Comparison of ENCODE assay signal across 12 cellular contexts in genomic region chr18:52341617-52342381, GRCh38. TPM values are rescaled to one million over a fixed set of nuclear protein-coding genes. Genes with fewer than 3 reads are reported as not detected.
DNase-seq lines count a peak whose midpoint lies in the region.
"Had no signal": no experiment of that assay in that cellular context is flagged by ENCODE, and none has a peak within 500 bp of the region (broad histone marks: within the 10 kb centered on the region; RNA-seq: fewer than 3 reads in every experiment).

No MANE protein-coding gene starts in this region.

- no peak overlapping the region for H2BK5ac ChIP-seq in mesenchymal stem cell (ENCODE audit: low read depth, low read length, poor library complexity, severe bottlenecking)

- H3K27ac Mint-ChIP-seq in activated naive CD4-positive, alpha-beta T cell treated with anti-CD3 and anti-CD28 coated beads, Interleukin-2, amount 10 ng/mL, durations not matched to agents 7 days and 5 days, result peak overlapping the region; percentile 65

- no peaks in the 10 kb centered on the region for H3K27me3 Mint-ChIP-seq in activated naive CD4-positive, alpha-beta T cell treated with anti-CD3 and anti-CD28 coated beads, Interleukin-2, amount 10 ng/mL, durations not matched to agents 7 days and 5 days

- DNase-seq in activated naive CD4-positive, alpha-beta T cell treated with anti-CD3 and anti-CD28 coated beads, Interleukin-2, amount 10 ng/mL, durations not matched to agents 7 days and 5 days, result no peak
- no peak for DNase-seq in activated naive CD4-positive, alpha-beta T cell treated with anti-CD3 and anti-CD28 coated beads, Interleukin-2, amount 50 U/mL, for 16 hours
- peak; percentile 67 for DNase-seq in ecto neural progenitor cell (ENCODE audit: low spot score)
- DNase-seq in mesenchymal stem cell, result peak; percentile 16
- DNase-seq in MV-4-11 (lab: John Stamatoyannopoulos, UW), result no peak
- DNase-seq in HUDEP-2 (lab: John Stamatoyannopoulos, UW; ENCODE audit: unreplicated experiment in 76 of 76), result no peak
- DNase-seq in NCI-H2081 treated with DMSO at 0.1 percent for 48 hours (lab: John Stamatoyannopoulos, UW), result no peak
- DNase-seq: activated CD4-positive, CD25-positive, alpha-beta regulatory T cell; adrenal gland; heart right ventricle had no signal

- H3K36me3 ChIP-seq in mesenchymal stem cell (ENCODE audit: control insufficient read depth in 1 of 2, insufficient read depth in 2 of 2, low read depth in 1 of 2, low read length in 2 of 2), result no peaks in the 10 kb centered on the region
- H3K36me3 ChIP-seq in urinary bladder (ENCODE audit: insufficient read depth), result no peaks in the 10 kb centered on the region
- H3K36me3 ChIP-seq: adrenal gland, heart right ventricle had no signal

- H3K4me3 Mint-ChIP-seq in activated naive CD4-positive, alpha-beta T cell treated with anti-CD3 and anti-CD28 coated beads, Interleukin-2, amount 10 ng/mL, durations not matched to agents 7 days and 5 days, result no peak overlapping the region

- H3K23ac ChIP-seq in mesenchymal stem cell (ENCODE audit: low read length in 2 of 2), result peak overlapping the region in 1 of 2 experiments; percentile 40

- no peaks in the 10 kb centered on the region for H3K36me3 Mint-ChIP-seq in activated naive CD4-positive, alpha-beta T cell treated with anti-CD3 and anti-CD28 coated beads, Interleukin-2, amount 10 ng/mL, durations not matched to agents 7 days and 5 days

- CTCF ChIA-PET in activated naive CD4-positive, alpha-beta T cell treated with anti-CD3 and anti-CD28 coated beads, Interleukin-2, amount 10 ng/mL, durations not matched to agents 7 days and 5 days (lab: Charles Lee), result no interaction called here

- no peaks in the 10 kb centered on the region for H3K9me3 Mint-ChIP-seq in activated naive CD4-positive, alpha-beta T cell treated with anti-CD3 and anti-CD28 coated beads, Interleukin-2, amount 10 ng/mL, durations not matched to agents 7 days and 5 days

- no peak overlapping the region for H3K27ac ChIP-seq in mesenchymal stem cell (ENCODE audit: low read length, poor library complexity, severe bottlenecking)
- no peak overlapping the region for H3K27ac ChIP-seq in urinary bladder (ENCODE audit: low read depth)
- H3K27ac ChIP-seq: adrenal gland, heart right ventricle had no signal

- no peak overlapping the region for H2BK15ac ChIP-seq in mesenchymal stem cell (ENCODE audit: low read depth, poor library complexity, severe bottlenecking)

- H3K18ac ChIP-seq in mesenchymal stem cell (ENCODE audit: low read depth in 1 of 2, low read length in 2 of 2), result peak overlapping the region in 1 of 2 experiments; percentile 82

- 1% methylated on average over 33 of the region's 45 CpGs for WGBS in mesenchymal stem cell
- WGBS in urinary bladder, result under 1% methylated on average over 45 of the region's 45 CpGs

- no peak overlapping the region for H3K9ac ChIP-seq in mesenchymal stem cell (ENCODE audit: low read length)

- H3K4me1 ChIP-seq in mesenchymal stem cell (ENCODE audit: control insufficient read depth, insufficient read depth, low read depth, low read length) (peaks cover 6% of the 10 kb centered on the region), urinary bladder (ENCODE audit: insufficient read depth) (no peaks in the 10 kb centered on the region)
- H3K4me1 ChIP-seq: adrenal gland had no signal

- H3K4me2 ChIP-seq in mesenchymal stem cell (ENCODE audit: low read length, poor library complexity, severe bottlenecking), result peak overlapping the region; percentile 48

- H2BK12ac ChIP-seq in mesenchymal stem cell (ENCODE audit: low read length in 2 of 2), result peak overlapping the region in 1 of 2 experiments; percentile 30

- no peak overlapping the region for H3K4ac ChIP-seq in mesenchymal stem cell (ENCODE audit: low read depth in 1 of 2, low read length in 2 of 2)

- H3K4me3 ChIP-seq in mesenchymal stem cell (ENCODE audit: insufficient read depth in 1 of 2, low read depth in 1 of 2, low read length in 2 of 2), result peak overlapping the region; percentile 33 to 61
- peak overlapping the region; percentile 7 for H3K4me3 ChIP-seq in urinary bladder (ENCODE audit: low read depth, low read length)
- H3K4me3 ChIP-seq: adrenal gland, heart right ventricle had no signal

- no peak overlapping the region for H4K8ac ChIP-seq in mesenchymal stem cell (ENCODE audit: low read length)

- peaks cover 38 to 58% of the 10 kb centered on the region in 2 experiments for H3K27me3 ChIP-seq in mesenchymal stem cell (ENCODE audit: control insufficient read depth in 1 of 2, insufficient read depth in 1 of 2, low read length in 2 of 2)

- no peaks in the 10 kb centered on the region for H3K4me1 Mint-ChIP-seq in activated naive CD4-positive, alpha-beta T cell treated with anti-CD3 and anti-CD28 coated beads, Interleukin-2, amount 10 ng/mL, durations not matched to agents 7 days and 5 days

- no peaks in the 10 kb centered on the region for H3K9me3 ChIP-seq in mesenchymal stem cell (ENCODE audit: control insufficient read depth, low read length)
- H3K9me3 ChIP-seq: adrenal gland, heart right ventricle had no signal

- H3K79me1 ChIP-seq in mesenchymal stem cell (replicated peaks; ENCODE audit: low read length, poor library complexity, severe bottlenecking), result no peaks in the 10 kb centered on the region

- H3K14ac ChIP-seq in mesenchymal stem cell (ENCODE audit: low read length in 2 of 2), result peak overlapping the region in 1 of 2 experiments; percentile 32

- peak overlapping the region; percentile 43 for H2AFZ ChIP-seq in mesenchymal stem cell (ENCODE audit: low read depth, low read length)

- no peak overlapping the region for H4K91ac ChIP-seq in mesenchymal stem cell (ENCODE audit: low read length)

- no peak overlapping the region for H2BK120ac ChIP-seq in mesenchymal stem cell (ENCODE audit: low read depth, low read length)

- H2AK5ac ChIP-seq in mesenchymal stem cell (ENCODE audit: low read length, severe bottlenecking), result no peak overlapping the region

RNA-seq across cellular contexts. Expression of gene DCC, which starts 1.8 kb away (rescaled TPM):
- polyA plus RNA-seq in mesenchymal stem cell (2013, experiment 1 of 2), result 0.22 TPM
- polyA plus RNA-seq in mesenchymal stem cell (2013, experiment 2 of 2), result 0.27 TPM
- 2.0 TPM for total RNA-seq in urinary bladder
- 0.08 TPM for polyA plus RNA-seq in urinary bladder
- total RNA-seq: subcutaneous adipose tissue had no signal

Comparison
In these comparisons a context has a peak if more than half of its experiments do, and no peak if none do; other contexts are left out.
1. DNase-seq: peak in ecto neural progenitor cell (single experiment) and mesenchymal stem cell (single experiment); none in activated naive CD4-positive, alpha-beta T cell treated with anti-CD3 and anti-CD28 coated beads, Interleukin-2, amount 10 ng/mL, durations not matched to agents 7 days and 5 days (single experiment), activated naive CD4-positive, alpha-beta T cell treated with anti-CD3 and anti-CD28 coated beads, Interleukin-2, amount 50 U/mL, for 16 hours (single experiment), MV-4-11 (single experiment), HUDEP-2 (0 of 76) and NCI-H2081 treated with DMSO at 0.1 percent for 48 hours (single experiment).